Comparison of ENCODE assay signal across 30 cellular contexts in genomic region chr16:19147627-19148026, GRCh38. TPM values are rescaled to one million over a fixed set of nuclear protein-coding genes. Genes with fewer than 3 reads are reported as not detected.
"Had no signal": no experiment of that assay in that cellular context is flagged by ENCODE, and none has a peak within 500 bp of the region (broad histone marks: within the 10 kb centered on the region; RNA-seq: fewer than 3 reads in every experiment).

No MANE protein-coding gene starts in this region.

- H3K9me3 ChIP-seq: colonic mucosa, gastrocnemius medialis had no signal

- H3K27ac ChIP-seq: colonic mucosa, coronary artery, dorsolateral prefrontal cortex, epithelial cell of prostate, esophagus muscularis mucosa, esophagus squamous epithelium, foreskin keratinocyte, gastrocnemius medialis, gastroesophageal sphincter, heart left ventricle, heart right ventricle had no signal

- H3K4me3 ChIP-seq: colonic mucosa, coronary artery, dorsolateral prefrontal cortex, esophagus muscularis mucosa, esophagus squamous epithelium, gastrocnemius medialis, gastroesophageal sphincter, heart left ventricle, heart right ventricle had no signal

- FAIRE-seq: colon, endometrium, endothelial cell of umbilical vein, frontal cortex had no signal

- ATAC-seq: effector memory CD8-positive, alpha-beta T cell; esophagus mucosa; foreskin keratinocyte; gastrocnemius medialis; gastroesophageal sphincter; heart left ventricle; heart right ventricle had no signal

- H3K27ac Mint-ChIP-seq: dendritic cell treated with granulocyte-macrophage colony-stimulating factor and Interleukin-4, amounts not matched to agents 40 ng/mL and 50 ng/mL, for 4 days; effector memory CD8-positive, alpha-beta T cell; endodermal cell had no signal

- H3K4me1 ChIP-seq: colonic mucosa, esophagus muscularis mucosa, gastrocnemius medialis, gastroesophageal sphincter, heart right ventricle had no signal

- H3K4me3 Mint-ChIP-seq: dendritic cell treated with granulocyte-macrophage colony-stimulating factor and Interleukin-4, amounts not matched to agents 40 ng/mL and 50 ng/mL, for 4 days; effector memory CD8-positive, alpha-beta T cell; endodermal cell had no signal

- DNase-seq: colonic mucosa; cortex of kidney; dermis blood vessel endothelial cell; dorsolateral prefrontal cortex; effector CD4-positive, alpha-beta T cell; effector CD8-positive, alpha-beta T cell; effector memory CD4-positive, alpha-beta T cell; effector memory CD8-positive, alpha-beta T cell; endodermal cell; erythroblast; esophagus squamous epithelium; foreskin fibroblast; foreskin keratinocyte; foreskin melanocyte; gastrocnemius medialis; glutamatergic neuron; head of caudate nucleus; heart left ventricle; heart right ventricle had no signal

- H3K36me3 ChIP-seq: colonic mucosa, esophagus muscularis mucosa, esophagus squamous epithelium, gastrocnemius medialis, gastroesophageal sphincter, heart left ventricle, heart right ventricle had no signal

- H3K27me3 ChIP-seq: colonic mucosa, esophagus muscularis mucosa, esophagus squamous epithelium, heart right ventricle had no signal

RNA-seq across cellular contexts. Expression of gene SYT17, which starts 20.4 kb away (rescaled TPM):
- polyA plus RNA-seq: fibroblast of lung had no signal
